In genomic region chr11:127998421-127998820, GRCh38 we compare ENCODE assay signal across 22 cellular contexts.
DNase-seq lines count a peak whose midpoint lies in the region; ATAC-seq and TF ChIP-seq lines count a peak whose summit lies in the region.
"Had no signal": no experiment of that assay in that cellular context is flagged by ENCODE, and none has a peak within 500 bp of the region (broad histone marks: within the 10 kb centered on the region; RNA-seq: fewer than 3 reads in every experiment).

No MANE protein-coding gene starts in this region.

- no peak overlapping the region for H3K4me3 ChIP-seq in RWPE2 (ENCODE audit: severe bottlenecking)
- H3K4me3 ChIP-seq: K562 had no signal

- no peaks in the 10 kb centered on the region for H3K27me3 ChIP-seq in RWPE2 (ENCODE audit: insufficient read depth, poor library complexity, severe bottlenecking)

- peaks cover 20% of the 10 kb centered on the region for H3K4me1 ChIP-seq in RWPE2 (ENCODE audit: insufficient read depth, poor library complexity, severe bottlenecking)

- no peaks in the 10 kb centered on the region for H3K36me3 ChIP-seq in RWPE2 (ENCODE audit: low read depth)

- DNase-seq in DMS53 (lab: John Stamatoyannopoulos, UW) (peak; percentile 20), DMS53 treated with DMSO at 0.1 percent for 48 hours (lab: John Stamatoyannopoulos, UW; ENCODE audit: unreplicated experiment) (no peak), RWPE2 (ENCODE audit: low spot score) (no peak), foreskin melanocyte (peak; percentile 90), glomerular visceral epithelial cell (ENCODE audit: extremely low spot score) (no peak), DMS 273 (lab: John Stamatoyannopoulos, UW; ENCODE audit: unreplicated experiment) (no peak), DMS 273 treated with DMSO at 0.1 percent for 48 hours (lab: John Stamatoyannopoulos, UW) (no peak)
- DNase-seq: COR-L47, DMS153, H7, NCI-H1694 treated with DMSO at 0.1 percent for 48 hours, NCI-H2107, NCI-H510A treated with DMSO at 0.1 percent for 48 hours, NCI-H774, OCI-M1, RPMI8226, SIG-M5, T-cell had no signal

- no peak overlapping the region for H3K27ac ChIP-seq in RWPE2 (ENCODE audit: poor library complexity, severe bottlenecking)
- H3K27ac ChIP-seq: 22Rv1 had no signal

- no peak for TF ChIP-seq CTCF in RWPE2 (IDR thresholded peaks at IDR 0.05; ENCODE audit: poor library complexity, severe bottlenecking)

- no peaks in the 10 kb centered on the region for H3K9me3 ChIP-seq in RWPE2 (ENCODE audit: severe bottlenecking)

- peak; percentile 71 for ATAC-seq in RWPE2 (ENCODE audit: low read depth)
- no peak for ATAC-seq in HG02973 (IDR thresholded peaks at IDR 0.05; ENCODE audit: unreplicated experiment)
- ATAC-seq: K562, SK-N-SH treated with all-trans-retinoic acid at 6 μM for 48 hours, T-cell had no signal

Comparison
In these comparisons a context has a peak if more than half of its experiments do, and no peak if none do; other contexts are left out.
1. DNase-seq: peak in DMS53 (single experiment) and foreskin melanocyte (single experiment); none in DMS53 treated with DMSO at 0.1 percent for 48 hours (single experiment), RWPE2 (single experiment), glomerular visceral epithelial cell (single experiment), DMS 273 (single experiment) and DMS 273 treated with DMSO at 0.1 percent for 48 hours (single experiment).